ENCODE assay signal across 9 cellular contexts in the genomic region with DNA sequence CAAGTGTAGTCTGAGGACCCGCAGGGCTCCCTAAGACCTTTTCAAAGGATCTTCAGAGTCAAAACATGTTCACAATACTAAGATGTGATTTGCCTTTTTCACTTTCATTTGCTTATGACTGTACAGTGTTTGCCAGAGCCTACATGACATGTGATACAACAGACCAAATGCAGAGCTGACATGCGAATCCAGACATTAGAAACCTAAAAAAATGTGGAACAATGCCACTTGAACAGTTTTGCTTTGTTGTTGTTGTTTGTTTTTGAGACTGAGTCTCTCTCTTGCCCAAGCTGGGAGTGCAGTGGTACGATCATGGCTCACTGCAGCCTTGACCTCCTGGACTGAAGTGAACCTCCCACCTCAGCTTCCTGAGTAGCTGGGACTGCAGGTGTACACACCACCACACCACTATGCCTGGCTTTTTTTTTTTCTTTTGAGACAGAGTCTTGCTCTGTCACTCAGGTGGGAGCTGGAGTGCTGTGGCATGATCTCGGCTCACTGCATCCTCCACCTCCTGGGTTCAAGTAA. TPM values are rescaled to one million over a fixed set of nuclear protein-coding genes. Genes with fewer than 3 reads are reported as not detected.
DNase-seq lines count a peak whose midpoint lies in the region; ATAC-seq and TF ChIP-seq lines count a peak whose summit lies in the region.
"Had no signal": no experiment of that assay in that cellular context is flagged by ENCODE, and none has a peak within 500 bp of the region (broad histone marks: within the 10 kb centered on the region; RNA-seq: fewer than 3 reads in every experiment).

No MANE protein-coding gene starts in this region.

- H3K27ac ChIP-seq in GM23248 (no peak overlapping the region), KMS-11 (peak overlapping the region; percentile 84)
- peak overlapping the region; percentile 39 for H3K27ac ChIP-seq in naive thymus-derived CD4-positive, alpha-beta T cell (ENCODE audit: low read depth, low read length)
- H3K27ac ChIP-seq: PC-9 had no signal

- H3K27me3 ChIP-seq in GM23248 (replicated peaks; ENCODE audit: insufficient read depth) (no peaks in the 10 kb centered on the region), KMS-11 (ENCODE audit: insufficient read depth, low read depth) (no peaks in the 10 kb centered on the region)
- H3K27me3 ChIP-seq in naive thymus-derived CD4-positive, alpha-beta T cell (ENCODE audit: control insufficient read depth in 2 of 2, insufficient read depth in 2 of 2, low read length in 2 of 2), result no peaks in the 10 kb centered on the region

- H3K4me3 ChIP-seq in GM23248 (no peak overlapping the region), KMS-11 (IDR thresholded peaks at IDR 0.05; ENCODE audit: insufficient read depth, low read depth, low read length) (no peak overlapping the region)
- H3K4me3 ChIP-seq in naive thymus-derived CD4-positive, alpha-beta T cell (ENCODE audit: low read length), result no peak overlapping the region
- H3K4me3 ChIP-seq: PC-9 had no signal

- peak; percentile 21 for DNase-seq in NCI-H2107 treated with DMSO at 0.1 percent for 48 hours (lab: John Stamatoyannopoulos, UW; ENCODE audit: unreplicated experiment)
- no peak for DNase-seq in NCI-H2107 (lab: John Stamatoyannopoulos, UW)
- DNase-seq in GM23248, result peak; percentile 13
- DNase-seq in naive thymus-derived CD4-positive, alpha-beta T cell, result peak in 3 of 9 donors; percentile 5 to 19 (median 18)
- no peak for DNase-seq in ureter (ENCODE audit: low spot score)
- no peak for DNase-seq in OCI-M2 (lab: John Stamatoyannopoulos, UW; ENCODE audit: unreplicated experiment)
- no peak for DNase-seq in cardiac septum (ENCODE audit: low spot score)
- DNase-seq: PC-9 had no signal

- peaks cover 43 to 62% (median 57%) of the 10 kb centered on the region in 7 donors for H3K4me1 Mint-ChIP-seq in naive thymus-derived CD4-positive, alpha-beta T cell

- H3F3A ChIP-seq in GM23248 (ENCODE audit: insufficient read depth), result peaks cover 61% of the 10 kb centered on the region

- peak overlapping the region; percentile 39 to 82 (median 69) for H3K27ac Mint-ChIP-seq in naive thymus-derived CD4-positive, alpha-beta T cell

- H3K4me2 ChIP-seq in GM23248 (ENCODE audit: unreplicated experiment), result no peak overlapping the region
- peak overlapping the region; percentile 59 for H3K4me2 ChIP-seq in KMS-11
- H3K4me2 ChIP-seq: PC-9 had no signal

- TF ChIP-seq CTCF in KMS-11 (conservative IDR thresholded peaks at IDR 0.05; ENCODE audit: low read depth, low read length), result no peak

- intact Hi-C loops in naive thymus-derived CD4-positive, alpha-beta T cell (cut with micrococcal nuclease), result no loop called here
- intact Hi-C loops in cardiac septum (cut with DNase I), result no loop called here

- peak; percentile 17 for ATAC-seq in naive thymus-derived CD4-positive, alpha-beta T cell

- peaks cover 0 to 17% (median 0%) of the 10 kb centered on the region in 5 donors for H3K36me3 Mint-ChIP-seq in naive thymus-derived CD4-positive, alpha-beta T cell

- H2AFZ ChIP-seq in GM23248 (no peak overlapping the region), KMS-11 (ENCODE audit: low read depth) (no peak overlapping the region)
- H2AFZ ChIP-seq: PC-9 had no signal

- H3K36me3 ChIP-seq in GM23248 (ENCODE audit: low read depth) (peaks cover 11% of the 10 kb centered on the region), KMS-11 (ENCODE audit: insufficient read depth) (no peaks in the 10 kb centered on the region)
- peaks cover 0 to 1% (median 0%) of the 10 kb centered on the region in 3 experiments for H3K36me3 ChIP-seq in naive thymus-derived CD4-positive, alpha-beta T cell (ENCODE audit: control insufficient read depth in 2 of 3, insufficient read depth in 3 of 3, low read length in 3 of 3)

- H3K79me2 ChIP-seq in GM23248 (ENCODE audit: insufficient read depth) (peaks cover 15% of the 10 kb centered on the region), KMS-11 (ENCODE audit: insufficient read depth, low read depth) (peaks cover 19% of the 10 kb centered on the region; the same call in 1 of the 2 replicates)

- WGBS in GM23248 (ENCODE audit: low coverage in 1 of 2, low lambda C conversion rate in 2 of 2, missing lambda C conversion rate in 2 of 2), 2 experiments, result 67 to 81% methylated on average over 4 of the region's 4 CpGs

- no peaks in the 10 kb centered on the region for H3K9me3 Mint-ChIP-seq in naive thymus-derived CD4-positive, alpha-beta T cell

- no peaks in the 10 kb centered on the region for H3K9me3 ChIP-seq in GM23248 (ENCODE audit: low read depth)
- H3K9me3 ChIP-seq in naive thymus-derived CD4-positive, alpha-beta T cell (ENCODE audit: control insufficient read depth in 2 of 3, low read length in 3 of 3), result no peaks in the 10 kb centered on the region

- peak overlapping the region in 8 of 10 donors; percentile 3 to 56 (median 30) for H3K4me3 Mint-ChIP-seq in naive thymus-derived CD4-positive, alpha-beta T cell

- H3K9ac ChIP-seq in GM23248, result no peak overlapping the region
- peak overlapping the region; percentile 0; the same call in 1 of the 2 replicates for H3K9ac ChIP-seq in KMS-11

- H3K9me2 ChIP-seq in GM23248 (ENCODE audit: insufficient read depth), result no peaks in the 10 kb centered on the region

- in situ Hi-C loops in GM23248 (cut with MboI), result no loop called here

- POLR2A ChIA-PET in naive thymus-derived CD4-positive, alpha-beta T cell (lab: Charles Lee), result interaction anchor here (0.7 to 7.1 kb wide), 4 partner anchors 9 to 200 kb away, joined by 3 to 47 read pairs (median 6); partner anchors contain the start of gene RPLP0

- H3K4me1 ChIP-seq in GM23248 (ENCODE audit: insufficient read depth) (peaks cover 27% of the 10 kb centered on the region), KMS-11 (ENCODE audit: low read depth, poor library complexity, severe bottlenecking) (peaks cover 79% of the 10 kb centered on the region)
- peaks cover 27 to 31% of the 10 kb centered on the region in 2 donors for H3K4me1 ChIP-seq in naive thymus-derived CD4-positive, alpha-beta T cell (ENCODE audit: control insufficient read depth in 2 of 2, insufficient read depth in 2 of 2, low read length in 2 of 2)

- H3K27me3 Mint-ChIP-seq in naive thymus-derived CD4-positive, alpha-beta T cell, result no peaks in the 10 kb centered on the region

- H4K20me1 ChIP-seq in GM23248 (ENCODE audit: insufficient read depth) (no peaks in the 10 kb centered on the region), KMS-11 (ENCODE audit: insufficient read depth) (no peaks in the 10 kb centered on the region)

- CTCF ChIA-PET in naive thymus-derived CD4-positive, alpha-beta T cell (lab: Charles Lee), result interaction anchor here (1.6 kb wide), 1 partner anchor 11 kb away, joined by 3 read pairs; no protein-coding TSS in a partner anchor

RNA-seq across cellular contexts. Expression of gene RAB35, which starts 5.3 kb away (rescaled TPM):
- 32.0 and 37.1 TPM in 2 replicates for total RNA-seq in GM23248 (2014; rRNA removed; shearing (Covaris generic))
- polyA plus RNA-seq in GM23248 (2016; fragmentation: Nextera tagmentation; extraction: Ambion mirVana), result 28.2 and 28.7 TPM in 2 replicates
- total RNA-seq in naive thymus-derived CD4-positive, alpha-beta T cell, result 10 to 100 TPM; 45.8 to 77.3 (median 59.3) TPM
- 10 to 100 TPM; 14.5 to 21.0 TPM for polyA plus RNA-seq in naive thymus-derived CD4-positive, alpha-beta T cell
- 47.5 TPM for total RNA-seq in ureter
- 33.0 TPM for total RNA-seq in cardiac septum

Comparison
In these comparisons a context has a peak if more than half of its experiments do, and no peak if none do; other contexts are left out.
1. DNase-seq: peak in NCI-H2107 treated with DMSO at 0.1 percent for 48 hours (single experiment) and GM23248 (single experiment); none in NCI-H2107 (single experiment), ureter (single experiment), OCI-M2 (single experiment) and cardiac septum (single experiment).